ENCODE assay signal across 10 cellular contexts in genomic region chr9:91415290-91415689, GRCh38. TPM values are rescaled to one million over a fixed set of nuclear protein-coding genes. Genes with fewer than 3 reads are reported as not detected.
A peak's percentile ranks its signal among the peaks of the same experiment; 100 is the strongest.
DNase-seq lines count a peak whose midpoint lies in the region; ATAC-seq and TF ChIP-seq lines count a peak whose summit lies in the region.
"Had no signal": no experiment of that assay in that cellular context is flagged by ENCODE, and none has a peak within 500 bp of the region (broad histone marks: within the 10 kb centered on the region; RNA-seq: fewer than 3 reads in every experiment).

No MANE protein-coding gene starts in this region.

- peaks cover 75% of the 10 kb centered on the region for H3K79me2 ChIP-seq in GM23338 (replicated peaks; ENCODE audit: insufficient read depth)

- no peak overlapping the region for H3K4me3 ChIP-seq in GM12865 (ENCODE audit: low read depth, low read length)
- no peak overlapping the region for H3K4me3 ChIP-seq in GM23338

- H3K27me3 ChIP-seq in GM23338 (ENCODE audit: insufficient read depth): peaks cover 14% of the 10 kb centered on the region

- no peak overlapping the region for H3K4me2 ChIP-seq in GM23338

- POLR2A ChIA-PET in activated CD4-positive, alpha-beta memory T cell treated with anti-CD3 and anti-CD28 coated beads for 36 hours (lab: Charles Lee): interaction anchor here (0.6 to 2.6 kb wide), 7 partner anchors 9 to 264 kb away, joined by 3 to 19 read pairs (median 6); partner anchors contain the start of gene NFIL3

- peak overlapping the region; percentile 86 for H3K27ac Mint-ChIP-seq in activated CD4-positive, alpha-beta memory T cell treated with anti-CD3 and anti-CD28 coated beads for 36 hours
- no peak overlapping the region for H3K27ac Mint-ChIP-seq in GM23338
- H3K27ac Mint-ChIP-seq: nephron had no signal

- peak; percentile 59 for DNase-seq in GM12865 (ENCODE audit: low read depth)
- peak; percentile 49 for DNase-seq in activated CD4-positive, alpha-beta memory T cell treated with anti-CD3 and anti-CD28 coated beads for 36 hours
- no peak for DNase-seq in HT-29 (ENCODE audit: low spot score)
- DNase-seq in A172 (ENCODE audit: low spot score): no peak
- DNase-seq in hypothalamus (lab: John Stamatoyannopoulos, UW): no peak
- DNase-seq in GM23338 (ENCODE audit: low spot score): no peak
- DNase-seq: activated effector memory CD4-positive, alpha-beta T cell treated with anti-CD3 and anti-CD28 coated beads, Interleukin-2, amount 50 U/mL, for 16 hours had no signal

- peaks cover 5% of the 10 kb centered on the region for H3K27me3 Mint-ChIP-seq in activated CD4-positive, alpha-beta memory T cell treated with anti-CD3 and anti-CD28 coated beads for 36 hours
- H3K27me3 Mint-ChIP-seq in GM23338 (ENCODE audit: insufficient read depth, low read depth, poor library complexity): peaks cover 5% of the 10 kb centered on the region

- TF ChIP-seq CTCF in GM12865 (IDR thresholded peaks at IDR 0.05; ENCODE audit: insufficient read depth, low read depth, low read length, missing control alignments) (no peak), GM23338 (conservative IDR thresholded peaks at IDR 0.05; ENCODE audit: low read depth in 2 of 2) (no peak)

- peak; percentile 90 for ATAC-seq in GM19463 (IDR thresholded peaks at IDR 0.05; ENCODE audit: unreplicated experiment)
- ATAC-seq in HG03108 (IDR thresholded peaks at IDR 0.05; ENCODE audit: unreplicated experiment): peak; percentile 89
- no peak for ATAC-seq in GM23338

- H4K20me1 ChIP-seq in GM23338 (replicated peaks; ENCODE audit: insufficient read depth): peaks cover 26% of the 10 kb centered on the region

- peak overlapping the region; percentile 26 for H3K4me3 Mint-ChIP-seq in activated CD4-positive, alpha-beta memory T cell treated with anti-CD3 and anti-CD28 coated beads for 36 hours
- no peak overlapping the region for H3K4me3 Mint-ChIP-seq in GM23338
- H3K4me3 Mint-ChIP-seq: nephron had no signal

- no peaks in the 10 kb centered on the region for H3K9me2 ChIP-seq in GM23338 (ENCODE audit: insufficient read depth)

- no peaks in the 10 kb centered on the region for H3K4me1 ChIP-seq in GM23338 (ENCODE audit: insufficient read depth)

- peaks cover 80% of the 10 kb centered on the region for H3K4me1 Mint-ChIP-seq in activated CD4-positive, alpha-beta memory T cell treated with anti-CD3 and anti-CD28 coated beads for 36 hours (ENCODE audit: low read depth)
- peaks cover 1% of the 10 kb centered on the region for H3K4me1 Mint-ChIP-seq in GM23338

- CTCF ChIA-PET in activated CD4-positive, alpha-beta memory T cell treated with anti-CD3 and anti-CD28 coated beads for 36 hours (lab: Charles Lee): interaction anchor here (0.7 to 2.3 kb wide), 2 partner anchors 68 to 499 kb away, joined by 5 to 6 read pairs; no protein-coding TSS in a partner anchor

- H3K36me3 Mint-ChIP-seq in activated CD4-positive, alpha-beta memory T cell treated with anti-CD3 and anti-CD28 coated beads for 36 hours: peaks cover 42% of the 10 kb centered on the region
- H3K36me3 Mint-ChIP-seq in GM23338 (ENCODE audit: low read depth): peaks cover 2% of the 10 kb centered on the region; the same call in 2 of the 3 replicates

- intact Hi-C loops in activated CD4-positive, alpha-beta memory T cell treated with anti-CD3 and anti-CD28 coated beads for 36 hours (cut with micrococcal nuclease): loop anchor here (1.0 to 5.0 kb wide), 4 partner anchors 20 to 128 kb away; no protein-coding TSS in a partner anchor

- no peaks in the 10 kb centered on the region for H3K36me3 ChIP-seq in GM23338 (ENCODE audit: insufficient read depth)

- H3F3A ChIP-seq in GM23338 (replicated peaks; ENCODE audit: low read depth): no peaks in the 10 kb centered on the region

- no peaks in the 10 kb centered on the region for H3K9me3 Mint-ChIP-seq in activated CD4-positive, alpha-beta memory T cell treated with anti-CD3 and anti-CD28 coated beads for 36 hours
- no peaks in the 10 kb centered on the region for H3K9me3 Mint-ChIP-seq in GM23338
- H3K9me3 Mint-ChIP-seq: nephron had no signal

- H3K27ac ChIP-seq in GM23338 (ENCODE audit: low read depth): no peak overlapping the region

- no peak overlapping the region for H2AFZ ChIP-seq in GM23338

TF ChIP-seq in GM23338, 12 proteins besides CTCF, POLR2A, EP300 and RAD21 (continues in another document):
- TF ChIP-seq NANOG (IDR thresholded peaks at IDR 0.05; ENCODE audit: borderline replicate concordance) (no peak), EZH2phosphoT487 (IDR thresholded peaks at IDR 0.05; ENCODE audit: unreplicated experiment) (no peak), REST (IDR thresholded peaks at IDR 0.05; ENCODE audit: unreplicated experiment) (no peak), STAT1 (IDR thresholded peaks at IDR 0.05; ENCODE audit: unreplicated experiment) (no peak), ETS1 (IDR thresholded peaks at IDR 0.05) (no peak), EZH2 (IDR thresholded peaks at IDR 0.05; ENCODE audit: low read depth, unreplicated experiment) (no peak)

RNA-seq across cellular contexts. Expression of gene NFIL3, which starts 8.3 kb away (rescaled TPM):
- total RNA-seq in activated CD4-positive, alpha-beta memory T cell treated with anti-CD3 and anti-CD28 coated beads for 36 hours: 100 to 1,000 TPM; 102 to 104 TPM
- total RNA-seq in HT-29 (2014; rRNA removed; shearing (Covaris generic)): 1.2 and 1.4 TPM in 2 replicates
- total RNA-seq in A172 (2014; rRNA removed; shearing (Covaris generic)): 4.6 and 7.3 TPM in 2 replicates
- 7.5 and 14.4 TPM in 2 replicates for total RNA-seq in GM23338 (2014; rRNA removed; shearing (Covaris generic))
- polyA plus RNA-seq in GM23338 (2016; fragmentation: Nextera tagmentation; extraction: Ambion mirVana): 3.7 and 4.1 TPM in 2 replicates

RNA-seq across cellular contexts. Expression of gene AUH, which starts 53.6 kb away (rescaled TPM):
- 10 to 100 TPM; 38.8 to 40.9 TPM for total RNA-seq in activated CD4-positive, alpha-beta memory T cell treated with anti-CD3 and anti-CD28 coated beads for 36 hours
- total RNA-seq in HT-29 (2014; rRNA removed; shearing (Covaris generic)): 28.6 TPM in 2 replicates
- 14.1 and 19.8 TPM in 2 replicates for total RNA-seq in A172 (2014; rRNA removed; shearing (Covaris generic))
- total RNA-seq in GM23338 (2014; rRNA removed; shearing (Covaris generic)): 28.8 and 38.6 TPM in 2 replicates
- 34.2 and 44.5 TPM in 2 replicates for polyA plus RNA-seq in GM23338 (2016; fragmentation: Nextera tagmentation; extraction: Ambion mirVana)

Comparison
In these comparisons a context has a peak if more than half of its experiments do, and no peak if none do; other contexts are left out.
1. DNase-seq: peak in GM12865 (single experiment) and activated CD4-positive, alpha-beta memory T cell treated with anti-CD3 and anti-CD28 coated beads for 36 hours (single experiment); none in HT-29 (single experiment), A172 (single experiment), hypothalamus (0 of 51) and GM23338 (single experiment).